ENCODE assay signal across 18 cellular contexts in the genomic region with DNA sequence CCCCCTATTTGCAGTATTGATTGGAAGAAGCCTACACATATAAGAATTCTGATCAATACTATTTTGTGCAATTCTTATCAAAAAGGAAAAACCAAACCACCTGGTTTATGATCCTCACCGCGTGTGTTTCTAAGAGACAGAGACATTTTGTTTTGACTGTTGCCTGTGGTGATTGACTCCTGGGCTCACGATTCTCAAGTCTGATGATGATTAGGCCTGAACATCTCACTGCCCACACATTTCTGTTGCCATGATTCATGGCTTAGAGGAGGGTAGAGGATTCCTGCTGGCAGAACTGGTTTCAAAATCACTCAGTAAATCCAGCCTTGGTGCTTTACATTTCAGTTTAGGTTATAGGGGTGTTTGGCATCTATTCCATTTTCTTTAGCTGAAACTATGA.
"Had no signal": no experiment of that assay in that cellular context is flagged by ENCODE, and none has a peak within 500 bp of the region (broad histone marks: within the 10 kb centered on the region; RNA-seq: fewer than 3 reads in every experiment).

No MANE protein-coding gene starts in this region.

- H3K27ac Mint-ChIP-seq: activated naive CD4-positive, alpha-beta T cell treated with anti-CD3 and anti-CD28 coated beads for 36 hours; activated T-helper 2 cell treated with anti-CD3 and anti-CD28 coated beads, Interferon-gamma antibody, Interleukin-2, Interleukin-4, amounts not matched to agents 10 μg/mL and 5 μg/mL and 100 μg/mL, durations not matched to agents 14 hours and 24 hours and 36 hours; brain; immature natural killer cell; mesothelial cell of epicardium had no signal

- H3K4me1 ChIP-seq: prostate gland, right lobe of liver, spleen, thyroid gland had no signal

- H3K36me3 Mint-ChIP-seq: mesothelial cell of epicardium had no signal

- H3K27me3 Mint-ChIP-seq: brain; central memory CD8-positive, alpha-beta T cell had no signal

- H3K4me1 Mint-ChIP-seq: central memory CD8-positive, alpha-beta T cell; immature natural killer cell; mesothelial cell of epicardium had no signal

- H3K36me3 ChIP-seq: heart left ventricle, prostate gland, right lobe of liver, spleen, thyroid gland had no signal

- H3K9me3 ChIP-seq: prostate gland, right lobe of liver, thyroid gland had no signal

- DNase-seq: activated CD4-positive, alpha-beta T cell treated with anti-CD3 and anti-CD28 coated beads, Interleukin-2, amount 50 U/mL, for 4 hours; activated naive CD4-positive, alpha-beta T cell treated with anti-CD3 and anti-CD28 coated beads for 36 hours; effector CD4-positive, alpha-beta T cell; heart left ventricle; immature natural killer cell; right lobe of liver; spleen; stimulated activated CD4-positive, alpha-beta T cell treated with anti-CD3 and anti-CD28 coated beads, Interleukin-2, amount 100 ng/mL, for 24 hours; T-helper 9 cell; thyroid gland had no signal

- H3K4me3 Mint-ChIP-seq: activated naive CD4-positive, alpha-beta T cell treated with anti-CD3 and anti-CD28 coated beads for 36 hours; brain; central memory CD8-positive, alpha-beta T cell; immature natural killer cell; mesothelial cell of epicardium had no signal

- H3K27me3 ChIP-seq: heart left ventricle, right lobe of liver, spleen, thyroid gland had no signal

- H3K27ac ChIP-seq: coronary artery, heart left ventricle, prostate gland, right lobe of liver, spleen, thyroid gland had no signal

- ATAC-seq: activated CD4-positive, CD25-positive, alpha-beta regulatory T cell treated with anti-CD3 and anti-CD28 coated beads, Interleukin-2, amount 50 U/mL, for 24 hours; heart left ventricle; right lobe of liver had no signal

- H3K4me3 ChIP-seq: coronary artery, heart left ventricle, lung, prostate gland, right lobe of liver, spleen, thyroid gland had no signal
